ENCODE assay signal across 15 cellular contexts in genomic region chr1:182589931-182590330, GRCh38. TPM values are rescaled to one million over a fixed set of nuclear protein-coding genes. Genes with fewer than 3 reads are reported as not detected.
A peak's percentile ranks its signal among the peaks of the same experiment; 100 is the strongest.
DNase-seq lines count a peak whose midpoint lies in the region; ATAC-seq and TF ChIP-seq lines count a peak whose summit lies in the region.
"Had no signal": no experiment of that assay in that cellular context is flagged by ENCODE, and none has a peak within 500 bp of the region (broad histone marks: within the 10 kb centered on the region; RNA-seq: fewer than 3 reads in every experiment).

No MANE protein-coding gene starts in this region.

- H2BK120ac ChIP-seq in neuronal stem cell (ENCODE audit: low read depth, low read length) = no peak overlapping the region

- H3K27me3 ChIP-seq in CD4-positive, alpha-beta memory T cell (ENCODE audit: insufficient read depth, low read length) = no peaks in the 10 kb centered on the region
- H3K27me3 ChIP-seq in MM.1S (replicated peaks; ENCODE audit: insufficient read depth, low read length) (no peaks in the 10 kb centered on the region), neuronal stem cell (ENCODE audit: control insufficient read depth in 3 of 3, insufficient read depth in 3 of 3, low read depth in 1 of 3, low read length in 3 of 3) (no peaks in the 10 kb centered on the region)
- H3K27me3 ChIP-seq: cardiac muscle cell had no signal

- H2BK12ac ChIP-seq in neuronal stem cell (ENCODE audit: low read length) = no peak overlapping the region

- CTCF ChIA-PET in CD4-positive, alpha-beta memory T cell (lab: Charles Lee; ENCODE audit: partially characterized antibody) = interaction anchor here (1.1 to 5.4 kb wide), 7 partner anchors 7 to 447 kb away, joined by 3 to 69 read pairs (median 3); no protein-coding TSS in a partner anchor

- peaks cover 20 to 33% of the 10 kb centered on the region in 2 donors for H3K36me3 Mint-ChIP-seq in CD4-positive, alpha-beta memory T cell
- peaks cover 22% of the 10 kb centered on the region for H3K36me3 Mint-ChIP-seq in dendritic cell treated with granulocyte-macrophage colony-stimulating factor and Interleukin-4, amounts not matched to agents 40 ng/mL and 50 ng/mL, for 4 days (ENCODE audit: low read depth)

- no peaks in the 10 kb centered on the region for H3K36me3 ChIP-seq in CD4-positive, alpha-beta memory T cell (ENCODE audit: insufficient read depth, low read length)
- H3K36me3 ChIP-seq in MM.1S (replicated peaks; ENCODE audit: insufficient read depth, low read length) = no peaks in the 10 kb centered on the region
- H3K36me3 ChIP-seq in neuronal stem cell (replicated peaks in 1 of 2; ENCODE audit: control insufficient read depth in 2 of 2, insufficient read depth in 2 of 2, low read length in 2 of 2) = no peaks in the 10 kb centered on the region
- H3K36me3 ChIP-seq: cardiac muscle cell, WERI-Rb-1 had no signal

- no peaks in the 10 kb centered on the region for H3K79me1 ChIP-seq in neuronal stem cell (ENCODE audit: low read depth, low read length)

- H3K4me3 ChIP-seq in CD4-positive, alpha-beta memory T cell (ENCODE audit: low read length in 2 of 2) = no peak overlapping the region
- H3K4me3 ChIP-seq in MM.1S (ENCODE audit: low read length) = no peak overlapping the region
- no peak overlapping the region for H3K4me3 ChIP-seq in neuronal stem cell (ENCODE audit: low read length in 2 of 2)
- H3K4me3 ChIP-seq: cardiac muscle cell had no signal

- H3K23ac ChIP-seq in neuronal stem cell (ENCODE audit: low read depth, low read length, poor library complexity) = no peak overlapping the region

- H4K91ac ChIP-seq in neuronal stem cell (ENCODE audit: low read depth, low read length, poor library complexity) = no peak overlapping the region

- no peak overlapping the region for H4K8ac ChIP-seq in neuronal stem cell (ENCODE audit: low read depth, low read length)

- no peaks in the 10 kb centered on the region for H3K27me3 Mint-ChIP-seq in CD4-positive, alpha-beta memory T cell
- H3K27me3 Mint-ChIP-seq in dendritic cell treated with granulocyte-macrophage colony-stimulating factor and Interleukin-4, amounts not matched to agents 40 ng/mL and 50 ng/mL, for 4 days = no peaks in the 10 kb centered on the region

- H3K4me3 Mint-ChIP-seq in CD4-positive, alpha-beta memory T cell = peak overlapping the region; percentile 93 to 99 (median 96)
- H3K4me3 Mint-ChIP-seq in dendritic cell treated with granulocyte-macrophage colony-stimulating factor and Interleukin-4, amounts not matched to agents 40 ng/mL and 50 ng/mL, for 4 days = no peak overlapping the region

- H2BK15ac ChIP-seq in neuronal stem cell (ENCODE audit: low read length) = no peak overlapping the region

- no peak overlapping the region for H2AK5ac ChIP-seq in neuronal stem cell (ENCODE audit: low read depth, low read length)

- no peak overlapping the region for H3K9ac ChIP-seq in MM.1S (ENCODE audit: low read length)
- no peak overlapping the region for H3K9ac ChIP-seq in neuronal stem cell (ENCODE audit: low read depth, low read length, poor library complexity)

- H3K79me2 ChIP-seq in MM.1S (ENCODE audit: low read length) = no peaks in the 10 kb centered on the region

- POLR2A ChIA-PET in CD4-positive, alpha-beta memory T cell (lab: Charles Lee; ENCODE audit: partially characterized antibody) = interaction anchor here (1.4 to 3.3 kb wide), 5 partner anchors 14 to 299 kb away, joined by 3 to 31 read pairs (median 27); partner anchors contain the start of genes NPL and RGS16

- peaks cover 36% of the 10 kb centered on the region for H3K4me1 ChIP-seq in CD4-positive, alpha-beta memory T cell (ENCODE audit: insufficient read depth, low read length)
- H3K4me1 ChIP-seq in MM.1S (ENCODE audit: low read length) (peaks cover 5% of the 10 kb centered on the region; the same call in 1 of the 2 replicates), neuronal stem cell (ENCODE audit: control insufficient read depth in 2 of 2, insufficient read depth in 1 of 2, low read depth in 1 of 2, low read length in 2 of 2) (peaks cover 0 to 2% of the 10 kb centered on the region in 2 donors)

- H2AFZ ChIP-seq in MM.1S (ENCODE audit: low read length) (0 out of 2 replicates have a peak overlapping the region, but pooled peaks have one; percentile 95), neuronal stem cell (ENCODE audit: low read length) (peak overlapping the region; percentile 98)

- peaks cover 4% of the 10 kb centered on the region; the same call in 1 of the 2 replicates for H4K20me1 ChIP-seq in MM.1S (ENCODE audit: insufficient read depth, low read length)

- no CpG with 5 or more reads among the region's 5 CpGs for WGBS in neuronal stem cell (ENCODE audit: extremely low coverage in 2 of 2, insufficient read length in 2 of 2, insufficient replicate concordance in 1 of 2), 2 donors

- DNase-seq in CD4-positive, alpha-beta memory T cell = no peak
- DNase-seq in MM.1S = no peak
- no peak for DNase-seq in neuronal stem cell (ENCODE audit: low spot score)
- no peak for DNase-seq in NCI-H446 treated with DMSO at 0.1 percent for 48 hours (lab: John Stamatoyannopoulos, UW)
- DNase-seq in mesenteric fat pad (ENCODE audit: low spot score) = no peak
- no peak for DNase-seq in HCEC 1CT
- DNase-seq: IMR-90; NCI-H1417 treated with DMSO at 0.1 percent for 48 hours; NCI-H2227 treated with DMSO at 0.1 percent for 48 hours; stimulated activated naive CD8-positive, alpha-beta T cell treated with anti-CD3 and anti-CD28 coated beads, Interleukin-15, amount 100 ng/mL, for 72 hours; WERI-Rb-1 had no signal

- H3K9me2 ChIP-seq in MM.1S (replicated peaks; ENCODE audit: insufficient read depth, low read length) = no peaks in the 10 kb centered on the region

- peak overlapping the region; percentile 94 to 100 (median 99) for H3K27ac Mint-ChIP-seq in CD4-positive, alpha-beta memory T cell
- H3K27ac Mint-ChIP-seq in dendritic cell treated with granulocyte-macrophage colony-stimulating factor and Interleukin-4, amounts not matched to agents 40 ng/mL and 50 ng/mL, for 4 days = peak overlapping the region; percentile 1

- H3K4me1 Mint-ChIP-seq in CD4-positive, alpha-beta memory T cell = peaks cover 25 to 49% (median 34%) of the 10 kb centered on the region in 4 donors
- H3K4me1 Mint-ChIP-seq in dendritic cell treated with granulocyte-macrophage colony-stimulating factor and Interleukin-4, amounts not matched to agents 40 ng/mL and 50 ng/mL, for 4 days (ENCODE audit: low read depth) = peaks cover 44% of the 10 kb centered on the region

- ATAC-seq in GM18498 (IDR thresholded peaks at IDR 0.05; ENCODE audit: unreplicated experiment) = no peak

- H3F3A ChIP-seq in MM.1S (ENCODE audit: insufficient read depth, low read length) = no peaks in the 10 kb centered on the region

- H3K4me2 ChIP-seq in MM.1S (ENCODE audit: low read depth, low read length) = no peak overlapping the region
- H3K4me2 ChIP-seq in neuronal stem cell (ENCODE audit: insufficient read depth, low read length, poor library complexity, severe bottlenecking) = no peak overlapping the region

- peak overlapping the region; percentile 98 for H3K27ac ChIP-seq in CD4-positive, alpha-beta memory T cell (ENCODE audit: low read depth, low read length)
- no peak overlapping the region for H3K27ac ChIP-seq in MM.1S (ENCODE audit: low read length)
- H3K27ac ChIP-seq in neuronal stem cell (replicated peaks; ENCODE audit: low read length) = no peak overlapping the region
- H3K27ac ChIP-seq: cardiac muscle cell, WERI-Rb-1 had no signal

- H3K18ac ChIP-seq in neuronal stem cell (ENCODE audit: low read length) = no peak overlapping the region

- TF ChIP-seq CTCF in MM.1S (IDR thresholded peaks at IDR 0.05; ENCODE audit: low read length) = no peak

- no peak overlapping the region for H2BK5ac ChIP-seq in neuronal stem cell (ENCODE audit: low read length)

- H3K9me3 ChIP-seq in CD4-positive, alpha-beta memory T cell (ENCODE audit: control insufficient read depth in 1 of 2, low read length in 2 of 2) = no peaks in the 10 kb centered on the region
- H3K9me3 ChIP-seq in MM.1S (replicated peaks; ENCODE audit: insufficient read depth, low read length) = no peaks in the 10 kb centered on the region
- H3K9me3 ChIP-seq in neuronal stem cell (replicated peaks in 1 of 2; ENCODE audit: control insufficient read depth in 2 of 2, insufficient read depth in 1 of 2, low read depth in 1 of 2, low read length in 2 of 2) = peaks cover 4 to 7% of the 10 kb centered on the region in 2 donors

- peaks cover 0 to 4% (median 0%) of the 10 kb centered on the region in 8 donors for H3K9me3 Mint-ChIP-seq in CD4-positive, alpha-beta memory T cell
- H3K9me3 Mint-ChIP-seq in dendritic cell treated with granulocyte-macrophage colony-stimulating factor and Interleukin-4, amounts not matched to agents 40 ng/mL and 50 ng/mL, for 4 days = peaks cover 13% of the 10 kb centered on the region

- intact Hi-C loops in CD4-positive, alpha-beta memory T cell (cut with micrococcal nuclease) = loop anchor here (2.0 kb wide), 1 partner anchor 561 kb away; no protein-coding TSS in a partner anchor
- intact Hi-C loops in dendritic cell treated with granulocyte-macrophage colony-stimulating factor and Interleukin-4, amounts not matched to agents 40 ng/mL and 50 ng/mL, for 4 days (cut with micrococcal nuclease) = loop anchor here (5.0 to 10.0 kb wide), 3 partner anchors 145 to 885 kb away; partner anchors contain the start of genes GLUL and SMG7

- no peak overlapping the region for H3K4ac ChIP-seq in neuronal stem cell (ENCODE audit: low read length)

- no peak overlapping the region for H3K14ac ChIP-seq in neuronal stem cell (ENCODE audit: low read length)

RNA-seq across cellular contexts. Expression of gene RNASEL, which starts 0.9 kb away (rescaled TPM):
- 10 to 100 TPM; 33.9 to 35.4 TPM for total RNA-seq in CD4-positive, alpha-beta memory T cell
- polyA plus RNA-seq in CD4-positive, alpha-beta memory T cell = 10 to 100 TPM in 1 of 2 donors, 1 to 10 TPM in 1; 4.5 to 11.6 TPM
- polyA plus RNA-seq in neuronal stem cell (2013, experiment 1 of 2) = 1.4 TPM
- polyA plus RNA-seq in neuronal stem cell (2013, experiment 2 of 2) = 1.5 TPM
- total RNA-seq in mesenteric fat pad = 7.3 TPM

RNA-seq across cellular contexts. Expression of gene RGS16, which starts 14.3 kb away (rescaled TPM):
- 1 to 10 TPM; 1.3 to 1.4 TPM for total RNA-seq in CD4-positive, alpha-beta memory T cell
- 1 to 10 TPM; 2.8 to 3.7 TPM for polyA plus RNA-seq in CD4-positive, alpha-beta memory T cell
- 17.7 TPM for polyA plus RNA-seq in neuronal stem cell (2013, experiment 1 of 2)
- 17.6 TPM for polyA plus RNA-seq in neuronal stem cell (2013, experiment 2 of 2)
- total RNA-seq in mesenteric fat pad = 25.0 TPM
- total RNA-seq: endothelial cell of umbilical vein had no signal
- polyA plus RNA-seq: endothelial cell of umbilical vein had no signal

Comparison
In these comparisons a context has a peak if more than half of its experiments do, and no peak if none do; other contexts are left out.
1. RNA of gene RGS16, which starts 14.3 kb away (total RNA-seq): 25.0 TPM in mesenteric fat pad (single experiment); 1.3 to 1.4 TPM in CD4-positive, alpha-beta memory T cell; every median in the first group is over 10 times any median in the second.